In the genomic region with DNA sequence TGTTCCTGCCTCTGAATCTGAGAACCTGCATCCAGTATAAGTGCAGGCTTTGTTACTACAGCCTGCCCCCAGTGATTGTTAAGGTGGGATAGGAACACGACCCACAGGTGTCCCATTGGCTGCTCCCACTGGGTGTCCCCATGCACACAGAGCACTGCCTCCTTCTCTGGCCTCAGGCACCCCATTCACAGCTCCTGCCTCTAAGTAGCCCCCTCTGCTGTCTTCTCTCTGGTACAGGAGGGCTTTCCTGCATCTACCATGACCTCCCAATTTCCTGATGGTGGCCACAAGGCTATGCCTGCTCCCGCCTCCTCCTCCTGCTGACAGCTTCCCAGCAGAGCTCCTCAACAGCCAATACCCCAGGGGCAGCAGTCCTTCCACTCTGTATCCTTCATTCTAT, we compare ENCODE assay signal across 20 cellular contexts.
DNase-seq lines count a peak whose midpoint lies in the region; ATAC-seq and TF ChIP-seq lines count a peak whose summit lies in the region.
"Had no signal": no experiment of that assay in that cellular context is flagged by ENCODE, and none has a peak within 500 bp of the region (broad histone marks: within the 10 kb centered on the region; RNA-seq: fewer than 3 reads in every experiment).

No MANE protein-coding gene starts in this region.

- 70 to 93% methylated on average over 2 of the region's 2 CpGs for WGBS in endodermal cell (ENCODE audit: insufficient coverage in 1 of 2, insufficient read length in 1 of 2), 2 experiments
- WGBS in neuronal stem cell (ENCODE audit: extremely low coverage in 2 of 2, insufficient read length in 2 of 2, insufficient replicate concordance in 1 of 2), 2 donors, result no CpG with 5 or more reads among the region's 2 CpGs

- H3K27ac Mint-ChIP-seq in GM23338 (no peak overlapping the region), endodermal cell (no peak overlapping the region)
- H3K27ac Mint-ChIP-seq in activated CD8-positive, alpha-beta T cell treated with anti-CD3 and anti-CD28 coated beads, Interleukin-2, amount 10 ng/mL, durations not matched to agents 7 days and 5 days, result no peak overlapping the region
- H3K27ac Mint-ChIP-seq: CD14-positive monocyte had no signal

- H3K27me3 ChIP-seq in GM23338 (ENCODE audit: insufficient read depth) (no peaks in the 10 kb centered on the region), endodermal cell (ENCODE audit: control insufficient read depth, insufficient read depth, low read length, poor library complexity, severe bottlenecking) (no peaks in the 10 kb centered on the region), neuronal stem cell (ENCODE audit: control insufficient read depth in 3 of 3, insufficient read depth in 3 of 3, low read depth in 1 of 3, low read length in 3 of 3) (peaks cover 0 to 5% (median 0%) of the 10 kb centered on the region in 3 experiments)

- no peak overlapping the region for H2BK5ac ChIP-seq in neuronal stem cell (ENCODE audit: low read length)

- CTCF ChIA-PET in HEK293 (lab: Yijun Ruan, JAX), result interaction anchor here (1.2 kb wide), 1 partner anchor 255 kb away, joined by 3 read pairs; no protein-coding TSS in a partner anchor
- CTCF ChIA-PET in activated CD8-positive, alpha-beta T cell treated with anti-CD3 and anti-CD28 coated beads, Interleukin-2, amount 10 ng/mL, durations not matched to agents 7 days and 5 days (lab: Charles Lee), result interaction anchor here (1.0 kb wide), 1 partner anchor 26 kb away, joined by 3 read pairs; no protein-coding TSS in a partner anchor

- H3K36me3 ChIP-seq in GM23338 (ENCODE audit: insufficient read depth), result no peaks in the 10 kb centered on the region
- no peaks in the 10 kb centered on the region for H3K36me3 ChIP-seq in HEK293 (ENCODE audit: control insufficient read depth in 2 of 2, insufficient read depth in 1 of 2, low read length in 2 of 2)
- no peaks in the 10 kb centered on the region for H3K36me3 ChIP-seq in endodermal cell (ENCODE audit: control insufficient read depth, insufficient read depth, low read length)
- no peaks in the 10 kb centered on the region for H3K36me3 ChIP-seq in neuronal stem cell (replicated peaks in 1 of 2; ENCODE audit: control insufficient read depth in 2 of 2, insufficient read depth in 2 of 2, low read length in 2 of 2)

- H2AFZ ChIP-seq in GM23338 (no peak overlapping the region; the same call in 1 of the 2 replicates), neuronal stem cell (ENCODE audit: low read length) (no peak overlapping the region)

- no peak overlapping the region for H2BK12ac ChIP-seq in neuronal stem cell (ENCODE audit: low read length)

- peaks cover 2% of the 10 kb centered on the region for H3K27me3 Mint-ChIP-seq in GM23338 (ENCODE audit: insufficient read depth, low read depth, poor library complexity)
- no peaks in the 10 kb centered on the region for H3K27me3 Mint-ChIP-seq in endodermal cell (ENCODE audit: insufficient read depth)
- H3K27me3 Mint-ChIP-seq in activated CD8-positive, alpha-beta T cell treated with anti-CD3 and anti-CD28 coated beads, Interleukin-2, amount 10 ng/mL, durations not matched to agents 7 days and 5 days (ENCODE audit: low read depth), result peaks cover 13% of the 10 kb centered on the region

- peak; percentile 39 to 76; a peak in 3 of 4 replicates for TF ChIP-seq CTCF in GM23338 (conservative IDR thresholded peaks at IDR 0.05; ENCODE audit: low read depth in 2 of 2)
- TF ChIP-seq CTCF in HEK293 (tag by site-specific recombination; IDR thresholded peaks at IDR 0.05), result peak; percentile 59
- TF ChIP-seq CTCF in endodermal cell (conservative IDR thresholded peaks at IDR 0.05), result peak; percentile 58

- H3K27ac ChIP-seq in GM23338 (ENCODE audit: low read depth) (no peak overlapping the region), HEK293 (ENCODE audit: extremely low read depth, low read depth, low read length) (no peak overlapping the region), endodermal cell (ENCODE audit: low read depth, low read length) (no peak overlapping the region), neuronal stem cell (replicated peaks; ENCODE audit: low read length) (no peak overlapping the region)

- no peak overlapping the region for H2BK120ac ChIP-seq in neuronal stem cell (ENCODE audit: low read depth, low read length)

- no peak overlapping the region for H2BK15ac ChIP-seq in neuronal stem cell (ENCODE audit: low read length)

- H3K79me2 ChIP-seq in GM23338 (replicated peaks; ENCODE audit: insufficient read depth), result no peaks in the 10 kb centered on the region

- H3K4me2 ChIP-seq in GM23338 (no peak overlapping the region), neuronal stem cell (ENCODE audit: insufficient read depth, low read length, poor library complexity, severe bottlenecking) (no peak overlapping the region)

- H3K9me3 ChIP-seq in HEK293 (ENCODE audit: control insufficient read depth, insufficient read depth, low read depth, low read length) (no peaks in the 10 kb centered on the region), endodermal cell (ENCODE audit: control insufficient read depth, low read length) (no peaks in the 10 kb centered on the region), neuronal stem cell (replicated peaks in 1 of 2; ENCODE audit: control insufficient read depth in 2 of 2, insufficient read depth in 1 of 2, low read depth in 1 of 2, low read length in 2 of 2) (peaks cover 0 to 1% of the 10 kb centered on the region in 2 donors)

- peak overlapping the region; percentile 37 for H3K23ac ChIP-seq in neuronal stem cell (ENCODE audit: low read depth, low read length, poor library complexity)

- no peaks in the 10 kb centered on the region for H3K9me3 Mint-ChIP-seq in GM23338
- no peaks in the 10 kb centered on the region for H3K9me3 Mint-ChIP-seq in endodermal cell
- H3K9me3 Mint-ChIP-seq in activated CD8-positive, alpha-beta T cell treated with anti-CD3 and anti-CD28 coated beads, Interleukin-2, amount 10 ng/mL, durations not matched to agents 7 days and 5 days (ENCODE audit: insufficient read depth), result no peaks in the 10 kb centered on the region

- H3K4me3 ChIP-seq in GM23338 (no peak overlapping the region), HEK293 (ENCODE audit: low read depth, low read length) (no peak overlapping the region), endodermal cell (ENCODE audit: low read length) (no peak overlapping the region), neuronal stem cell (ENCODE audit: low read length in 2 of 2) (no peak overlapping the region)

- no peaks in the 10 kb centered on the region for H3K79me1 ChIP-seq in neuronal stem cell (ENCODE audit: low read depth, low read length)

- no peak overlapping the region for H3K14ac ChIP-seq in neuronal stem cell (ENCODE audit: low read length)

- POLR2A ChIA-PET in HEK293 (lab: Yijun Ruan, JAX), result no interaction called here
- POLR2A ChIA-PET in activated CD8-positive, alpha-beta T cell treated with anti-CD3 and anti-CD28 coated beads, Interleukin-2, amount 10 ng/mL, durations not matched to agents 7 days and 5 days (lab: Charles Lee), result no interaction called here

- H2AK5ac ChIP-seq in neuronal stem cell (ENCODE audit: low read depth, low read length), result no peak overlapping the region

- H3K18ac ChIP-seq in neuronal stem cell (ENCODE audit: low read length), result peak overlapping the region; percentile 74

- H3K4me1 ChIP-seq in GM23338 (ENCODE audit: insufficient read depth) (no peaks in the 10 kb centered on the region), HEK293 (ENCODE audit: control insufficient read depth, insufficient read depth, low read length) (peaks cover 8% of the 10 kb centered on the region), endodermal cell (ENCODE audit: control insufficient read depth, insufficient read depth, low read length) (no peaks in the 10 kb centered on the region), neuronal stem cell (ENCODE audit: control insufficient read depth in 2 of 2, insufficient read depth in 1 of 2, low read depth in 1 of 2, low read length in 2 of 2) (peaks cover 0 to 3% of the 10 kb centered on the region in 2 donors)

- no peaks in the 10 kb centered on the region for H3K9me2 ChIP-seq in GM23338 (ENCODE audit: insufficient read depth)

- no peaks in the 10 kb centered on the region for H4K20me1 ChIP-seq in GM23338 (replicated peaks; ENCODE audit: insufficient read depth)

- no peak overlapping the region for H3K4ac ChIP-seq in neuronal stem cell (ENCODE audit: low read length)

- peak; percentile 78 for DNase-seq in GM23338 (ENCODE audit: low spot score)
- peak; percentile 81 for DNase-seq in endodermal cell
- no peak for DNase-seq in neuronal stem cell (ENCODE audit: low spot score)
- DNase-seq in NCI-H128 (lab: John Stamatoyannopoulos, UW; ENCODE audit: unreplicated experiment), result no peak
- DNase-seq in activated CD8-positive, alpha-beta T cell treated with anti-CD3 and anti-CD28 coated beads, Interleukin-2, amount 10 ng/mL, durations not matched to agents 7 days and 5 days, result no peak
- DNase-seq: ACHN, AML-193, COR-L47, Karpas-422, MM.1S, NCI-H1092 treated with DMSO at 0.1 percent for 48 hours, NCI-H1694, NCI-H2107, NCI-H345, NCI-H526, OCI-M1, SHP77 treated with DMSO at 0.1 percent for 48 hours had no signal

- H3F3A ChIP-seq in GM23338 (replicated peaks; ENCODE audit: low read depth), result no peaks in the 10 kb centered on the region

- H3K4me3 Mint-ChIP-seq in GM23338, result no peak overlapping the region
- H3K4me3 Mint-ChIP-seq in endodermal cell, result no peak overlapping the region
- no peak overlapping the region for H3K4me3 Mint-ChIP-seq in activated CD8-positive, alpha-beta T cell treated with anti-CD3 and anti-CD28 coated beads, Interleukin-2, amount 10 ng/mL, durations not matched to agents 7 days and 5 days
- H3K4me3 Mint-ChIP-seq: CD14-positive monocyte had no signal

- H3K4me1 Mint-ChIP-seq in GM23338, result peaks cover 19% of the 10 kb centered on the region
- peaks cover 14% of the 10 kb centered on the region for H3K4me1 Mint-ChIP-seq in endodermal cell
- H3K4me1 Mint-ChIP-seq in activated CD8-positive, alpha-beta T cell treated with anti-CD3 and anti-CD28 coated beads, Interleukin-2, amount 10 ng/mL, durations not matched to agents 7 days and 5 days (ENCODE audit: low read depth), result no peaks in the 10 kb centered on the region
- H3K4me1 Mint-ChIP-seq: CD14-positive monocyte had no signal

- no peak overlapping the region for H4K91ac ChIP-seq in neuronal stem cell (ENCODE audit: low read depth, low read length, poor library complexity)

- H4K8ac ChIP-seq in neuronal stem cell (ENCODE audit: low read depth, low read length), result no peak overlapping the region

- H3K36me3 Mint-ChIP-seq in GM23338 (ENCODE audit: low read depth) (no peaks in the 10 kb centered on the region), endodermal cell (ENCODE audit: low read depth) (no peaks in the 10 kb centered on the region)
- no peaks in the 10 kb centered on the region for H3K36me3 Mint-ChIP-seq in activated CD8-positive, alpha-beta T cell treated with anti-CD3 and anti-CD28 coated beads, Interleukin-2, amount 10 ng/mL, durations not matched to agents 7 days and 5 days (ENCODE audit: low read depth)
- H3K36me3 Mint-ChIP-seq: CD14-positive monocyte had no signal

- ATAC-seq in GM23338 (peak; percentile 97), HG03159 (IDR thresholded peaks at IDR 0.05; ENCODE audit: unreplicated experiment) (no peak)
- no peak for ATAC-seq in activated CD8-positive, alpha-beta T cell treated with anti-CD3 and anti-CD28 coated beads, Interleukin-2, amount 10 ng/mL, durations not matched to agents 7 days and 5 days

- no peak overlapping the region for H3K9ac ChIP-seq in endodermal cell (ENCODE audit: extremely low read depth, low read length, poor library complexity, severe bottlenecking)
- H3K9ac ChIP-seq in neuronal stem cell (ENCODE audit: low read depth, low read length, poor library complexity), result no peak overlapping the region

Comparison
In these comparisons a context has a peak if more than half of its experiments do, and no peak if none do; other contexts are left out.
1. DNase-seq: peak in GM23338 (single experiment) and endodermal cell (single experiment); none in neuronal stem cell (single experiment), NCI-H128 (single experiment) and activated CD8-positive, alpha-beta T cell treated with anti-CD3 and anti-CD28 coated beads, Interleukin-2, amount 10 ng/mL, durations not matched to agents 7 days and 5 days (single experiment).
2. Peak in every context shown above with its lines, with median percentiles within 50 percentile points of each other: CTCF ChIP-seq.